Comparison of ENCODE assay signal across 19 cellular contexts in the genomic region with DNA sequence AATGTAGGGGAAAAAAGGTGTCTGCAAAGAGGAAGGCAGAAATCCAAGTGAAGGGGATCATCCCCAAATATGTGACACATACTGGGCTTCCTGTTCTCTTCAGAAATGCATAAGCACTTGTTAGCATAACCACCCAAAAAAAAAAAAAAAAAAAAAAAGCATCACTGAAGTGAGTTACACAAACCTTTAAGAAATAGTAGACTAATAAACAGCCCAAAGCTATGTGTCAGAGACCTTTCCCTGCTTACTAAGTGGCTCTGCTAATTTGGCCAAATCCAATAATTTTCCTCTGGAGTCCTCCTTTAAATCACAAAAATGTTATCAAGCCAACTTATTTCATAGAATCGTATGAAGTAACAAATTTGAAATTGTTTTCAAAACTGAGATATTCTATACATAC. TPM values are rescaled to one million over a fixed set of nuclear protein-coding genes. Genes with fewer than 3 reads are reported as not detected.
A peak's percentile ranks its signal among the peaks of the same experiment; 100 is the strongest.
DNase-seq lines count a peak whose midpoint lies in the region; ATAC-seq and TF ChIP-seq lines count a peak whose summit lies in the region.
"Had no signal": no experiment of that assay in that cellular context is flagged by ENCODE, and none has a peak within 500 bp of the region (broad histone marks: within the 10 kb centered on the region; RNA-seq: fewer than 3 reads in every experiment).

No MANE protein-coding gene starts in this region.

- intact Hi-C loops in left ventricle myocardium inferior (cut with micrococcal nuclease) (no loop called here), heart left ventricle (cut with DNase I) (loop anchor here in 1 of 10 donors (5.0 kb wide), 1 partner anchor 42 kb away; no protein-coding TSS in a partner anchor), mucosa of descending colon (cut with DNase I, micrococcal nuclease) (no loop called here)

- TF ChIP-seq EP300 in suprapubic skin (IDR thresholded peaks at IDR 0.05), result no peak

- H3K4me3 ChIP-seq in left ventricle myocardium inferior (no peak overlapping the region), heart left ventricle (no peak overlapping the region), RWPE2 (ENCODE audit: severe bottlenecking) (no peak overlapping the region), fibroblast of lung (replicated peaks in 1 of 4; ENCODE audit: control extremely low read depth in 1 of 4, insufficient read depth in 1 of 4, low read depth in 3 of 4, low read length in 4 of 4) (no peak overlapping the region), suprapubic skin (no peak overlapping the region), mucosa of descending colon (no peak overlapping the region)
- H3K4me3 ChIP-seq: BLaER1 treated with 17β-estradiol and CSF1 and Interleukin-3, amounts not matched to agents 10 nM and 100 nM; SJCRH30 had no signal

- no peak overlapping the region for H2AFZ ChIP-seq in fibroblast of lung (ENCODE audit: low read length)

- peaks cover 19% of the 10 kb centered on the region for H3K79me2 ChIP-seq in fibroblast of lung (ENCODE audit: control insufficient read depth, insufficient read depth, low read length)

- 90 to 94% (median 92%) methylated on average over 1 of the region's 1 CpG for WGBS in heart left ventricle, 4 donors
- WGBS in suprapubic skin, result 74% methylated on average over 1 of the region's 1 CpG

- peaks cover 1% of the 10 kb centered on the region for H4K20me1 ChIP-seq in fibroblast of lung (ENCODE audit: control insufficient read depth, extremely low read depth, insufficient read depth, low read length)
- H4K20me1 ChIP-seq: BLaER1 treated with 17β-estradiol and CSF1 and Interleukin-3, amounts not matched to agents 10 nM and 100 nM had no signal

- ATAC-seq in heart left ventricle (no peak), RWPE2 (ENCODE audit: low read depth) (no peak), GM21515 (IDR thresholded peaks at IDR 0.05; ENCODE audit: unreplicated experiment) (no peak), mucosa of descending colon (no peak)

- no peak overlapping the region for H3K4me2 ChIP-seq in fibroblast of lung (ENCODE audit: extremely low read depth, insufficient read depth, low read length)
- H3K4me2 ChIP-seq: BLaER1 treated with 17β-estradiol and CSF1 and Interleukin-3, amounts not matched to agents 10 nM and 100 nM had no signal

- TF ChIP-seq CTCF in left ventricle myocardium inferior (IDR thresholded peaks at IDR 0.05; ENCODE audit: borderline replicate concordance), result no peak
- no peak for TF ChIP-seq CTCF in heart left ventricle (IDR thresholded peaks at IDR 0.05)
- no peak for TF ChIP-seq CTCF in RWPE2 (IDR thresholded peaks at IDR 0.05; ENCODE audit: poor library complexity, severe bottlenecking)
- no peak for TF ChIP-seq CTCF in fibroblast of lung (conservative IDR thresholded peaks at IDR 0.05 in 1 of 2, IDR thresholded peaks at IDR 0.05 in 1 of 2; ENCODE audit: low read depth in 1 of 2, low read length in 2 of 2)
- TF ChIP-seq CTCF in suprapubic skin (IDR thresholded peaks at IDR 0.05), result no peak
- no peak for TF ChIP-seq CTCF in mucosa of descending colon (IDR thresholded peaks at IDR 0.05)

- H3K27me3 ChIP-seq in left ventricle myocardium inferior (ENCODE audit: low read depth) (no peaks in the 10 kb centered on the region), heart left ventricle (no peaks in the 10 kb centered on the region), RWPE2 (ENCODE audit: insufficient read depth, poor library complexity, severe bottlenecking) (no peaks in the 10 kb centered on the region), fibroblast of lung (ENCODE audit: control insufficient read depth, insufficient read depth, low read length) (no peaks in the 10 kb centered on the region), suprapubic skin (no peaks in the 10 kb centered on the region)
- H3K27me3 ChIP-seq: BLaER1 treated with 17β-estradiol and CSF1 and Interleukin-3, amounts not matched to agents 10 nM and 100 nM; SJCRH30 had no signal

- H3K4me1 ChIP-seq in left ventricle myocardium inferior (peaks cover 75% of the 10 kb centered on the region), heart left ventricle (peaks cover 0 to 48% (median 26%) of the 10 kb centered on the region in 12 donors), RWPE2 (ENCODE audit: insufficient read depth, poor library complexity, severe bottlenecking) (peaks cover 49% of the 10 kb centered on the region), fibroblast of lung (ENCODE audit: control insufficient read depth, extremely low read depth, insufficient read depth, low read length) (peaks cover 16% of the 10 kb centered on the region), suprapubic skin (peaks cover 67% of the 10 kb centered on the region), mucosa of descending colon (ENCODE audit: low read depth) (peaks cover 15% of the 10 kb centered on the region)
- H3K4me1 ChIP-seq: BLaER1 treated with 17β-estradiol and CSF1 and Interleukin-3, amounts not matched to agents 10 nM and 100 nM had no signal

- H3K36me3 ChIP-seq in left ventricle myocardium inferior, result peaks cover 26% of the 10 kb centered on the region
- peaks cover 0 to 60% (median 11%) of the 10 kb centered on the region in 9 donors for H3K36me3 ChIP-seq in heart left ventricle
- H3K36me3 ChIP-seq in RWPE2 (ENCODE audit: low read depth), result peaks cover 18% of the 10 kb centered on the region
- peaks cover 4% of the 10 kb centered on the region for H3K36me3 ChIP-seq in fibroblast of lung (ENCODE audit: control insufficient read depth, insufficient read depth, low read length)
- H3K36me3 ChIP-seq in suprapubic skin, result no peaks in the 10 kb centered on the region
- H3K36me3 ChIP-seq in mucosa of descending colon (ENCODE audit: low read depth), result no peaks in the 10 kb centered on the region

- TF ChIP-seq POLR2A in heart left ventricle (IDR thresholded peaks at IDR 0.05) (no peak), suprapubic skin (IDR thresholded peaks at IDR 0.05) (no peak)

- DNase-seq in left ventricle myocardium inferior (no peak), heart left ventricle (no peak), RWPE2 (ENCODE audit: low spot score) (no peak), fibroblast of lung (ENCODE audit: low read depth in 2 of 2) (no peak), suprapubic skin (ENCODE audit: low spot score in 2 of 2) (no peak), mucosa of descending colon (no peak), foreskin melanocyte (no peak)
- DNase-seq: 8988T, H7, Karpas-422, MV-4-11, NCI-H1417, NCI-H187 treated with DMSO at 0.1 percent for 48 hours, NCI-H748 treated with DMSO at 0.1 percent for 48 hours, OCI-M1, RPMI8226, SJCRH30 had no signal

- H3K27ac ChIP-seq in left ventricle myocardium inferior (replicated peaks) (peak overlapping the region; percentile 25), heart left ventricle (no peak overlapping the region), RWPE2 (ENCODE audit: poor library complexity, severe bottlenecking) (peak overlapping the region; percentile 98), fibroblast of lung (ENCODE audit: insufficient read depth, low read length) (peak overlapping the region; percentile 51), suprapubic skin (peak overlapping the region; percentile 65)
- H3K27ac ChIP-seq: BLaER1 treated with 17β-estradiol and CSF1 and Interleukin-3, amounts not matched to agents 10 nM and 100 nM; SJCRH30 had no signal

- H3K9ac ChIP-seq in fibroblast of lung (ENCODE audit: insufficient read depth, low read length), result no peak overlapping the region
- H3K9ac ChIP-seq: BLaER1 treated with 17β-estradiol and CSF1 and Interleukin-3, amounts not matched to agents 10 nM and 100 nM had no signal

- H3K9me3 ChIP-seq in left ventricle myocardium inferior (replicated peaks) (no peaks in the 10 kb centered on the region), heart left ventricle (no peaks in the 10 kb centered on the region), RWPE2 (ENCODE audit: severe bottlenecking) (no peaks in the 10 kb centered on the region), fibroblast of lung (ENCODE audit: control insufficient read depth, insufficient read depth, low read depth, low read length) (no peaks in the 10 kb centered on the region), suprapubic skin (no peaks in the 10 kb centered on the region), mucosa of descending colon (no peaks in the 10 kb centered on the region)
- H3K9me3 ChIP-seq: BLaER1 treated with 17β-estradiol and CSF1 and Interleukin-3, amounts not matched to agents 10 nM and 100 nM; SJCRH30 had no signal

RNA-seq across cellular contexts. Expression of a gene that starts 7.5 kb away (rescaled TPM):
- 331 TPM for total RNA-seq in left ventricle myocardium inferior
- 100 to 1,000 TPM; 269 to 607 (median 383) TPM for total RNA-seq in heart left ventricle
- 100 to 1,000 TPM; 107 to 139 TPM for polyA plus RNA-seq in heart left ventricle
- total RNA-seq in fibroblast of lung, result 362 and 670 TPM in 2 replicates
- polyA plus RNA-seq in fibroblast of lung, result 78.6 and 81.0 TPM in 2 replicates
- polyA plus RNA-seq in fibroblast of lung (2012), result 98.4 and 109 TPM in 2 replicates
- 159 and 194 TPM in 2 replicates for polyA minus RNA-seq in fibroblast of lung (ENCODE audit: low replicate concordance)
- total RNA-seq in suprapubic skin, result 1,000 to 10,000 TPM in 1 of 4 donors, 100 to 1,000 TPM in 3; 637 to 1,048 (median 751) TPM
- total RNA-seq in mucosa of descending colon, result 100 to 1,000 TPM; 208 to 580 (median 356) TPM

Comparison
In these comparisons a context has a peak if more than half of its experiments do, and no peak if none do; other contexts are left out.
1. H3K27ac ChIP-seq: peak in left ventricle myocardium inferior (single experiment), RWPE2 (single experiment), fibroblast of lung (single experiment) and suprapubic skin (single experiment); none in heart left ventricle (0 of 12).